In genomic region chr5:120137582-120137981, GRCh38 we compare ENCODE assay signal across 22 cellular contexts.
DNase-seq lines count a peak whose midpoint lies in the region; ATAC-seq and TF ChIP-seq lines count a peak whose summit lies in the region.
"Had no signal": no experiment of that assay in that cellular context is flagged by ENCODE, and none has a peak within 500 bp of the region (broad histone marks: within the 10 kb centered on the region; RNA-seq: fewer than 3 reads in every experiment).

No MANE protein-coding gene starts in this region.

- no peak overlapping the region for H2AK5ac ChIP-seq in mesenchymal stem cell (ENCODE audit: low read length, severe bottlenecking)

- no peak overlapping the region for H2BK120ac ChIP-seq in mesenchymal stem cell (ENCODE audit: low read depth, low read length)

- H3K4me1 ChIP-seq in mesenchymal stem cell (ENCODE audit: control insufficient read depth, insufficient read depth, low read depth, low read length) (no peaks in the 10 kb centered on the region), OCI-LY7 (ENCODE audit: insufficient read depth, low read length, poor library complexity, severe bottlenecking) (no peaks in the 10 kb centered on the region)

- no peak for TF ChIP-seq CTCF in natural killer cell (IDR thresholded peaks at IDR 0.05)
- no peak for TF ChIP-seq CTCF in OCI-LY7 (conservative IDR thresholded peaks at IDR 0.05; ENCODE audit: low read length)

- H3K23ac ChIP-seq in mesenchymal stem cell (ENCODE audit: low read length in 2 of 2) = no peak overlapping the region

- WGBS in mesenchymal stem cell = 96% methylated on average over 2 of the region's 2 CpGs

- H3K14ac ChIP-seq in mesenchymal stem cell (ENCODE audit: low read length in 2 of 2) = peak overlapping the region in 1 of 2 experiments; percentile 61

- H2BK15ac ChIP-seq in mesenchymal stem cell (ENCODE audit: low read depth, poor library complexity, severe bottlenecking) = no peak overlapping the region

- ATAC-seq in natural killer cell treated with Interleukin-12 subunit alpha and Interleukin-12 subunit beta and Interleukin-15 and Interleukin-18, amount 100 ng/mL, for 72 hours = peak; percentile 59 to 92
- ATAC-seq in natural killer cell = no peak
- peak; percentile 46 for ATAC-seq in HG02973 (IDR thresholded peaks at IDR 0.05; ENCODE audit: unreplicated experiment)
- ATAC-seq in left cardiac atrium = no peak
- ATAC-seq: GM23338, K562, PC-3 had no signal

- H2BK5ac ChIP-seq in mesenchymal stem cell (ENCODE audit: low read depth, low read length, poor library complexity, severe bottlenecking) = no peak overlapping the region

- H3K27ac ChIP-seq in mesenchymal stem cell (ENCODE audit: low read length, poor library complexity, severe bottlenecking) = no peak overlapping the region
- H3K27ac ChIP-seq in OCI-LY7 (ENCODE audit: low read depth, low read length, poor library complexity, severe bottlenecking) = no peak overlapping the region

- H3K18ac ChIP-seq in mesenchymal stem cell (ENCODE audit: low read depth in 1 of 2, low read length in 2 of 2) = peak overlapping the region; percentile 67 to 89

- H2BK12ac ChIP-seq in mesenchymal stem cell (ENCODE audit: low read length in 2 of 2) = peak overlapping the region; percentile 96 to 99

- POLR2A ChIA-PET in OCI-LY7 (lab: Charles Lee) = interaction anchor here (0.5 to 1.2 kb wide), 2 partner anchors 15 to 386 kb away, joined by 3 to 4 read pairs; no protein-coding TSS in a partner anchor

- no peak overlapping the region for H3K9ac ChIP-seq in mesenchymal stem cell (ENCODE audit: low read length)
- H3K9ac ChIP-seq: SK-N-SH had no signal

- H4K8ac ChIP-seq in mesenchymal stem cell (ENCODE audit: low read length) = peak overlapping the region; percentile 78

- no peaks in the 10 kb centered on the region for H3K27me3 Mint-ChIP-seq in natural killer cell treated with Interleukin-12 subunit alpha and Interleukin-12 subunit beta and Interleukin-15 and Interleukin-18, amount 100 ng/mL, for 72 hours
- H3K27me3 Mint-ChIP-seq in natural killer cell (ENCODE audit: low read depth in 2 of 2) = no peaks in the 10 kb centered on the region
- H3K27me3 Mint-ChIP-seq: CD4-positive, CD25-positive, alpha-beta regulatory T cell had no signal

- no peaks in the 10 kb centered on the region for H3K79me1 ChIP-seq in mesenchymal stem cell (replicated peaks; ENCODE audit: low read length, poor library complexity, severe bottlenecking)

- H4K20me1 ChIP-seq in OCI-LY7 (ENCODE audit: insufficient read depth, low read length) = no peaks in the 10 kb centered on the region

- no peaks in the 10 kb centered on the region for H3K9me3 ChIP-seq in mesenchymal stem cell (ENCODE audit: control insufficient read depth, low read length)
- no peaks in the 10 kb centered on the region for H3K9me3 ChIP-seq in OCI-LY7 (ENCODE audit: low read length)
- H3K9me3 ChIP-seq: MG63, SK-N-SH had no signal

- CTCF ChIA-PET in OCI-LY7 (lab: Charles Lee; ENCODE audit: unreplicated experiment) = no interaction called here

- H3K27me3 ChIP-seq in mesenchymal stem cell (ENCODE audit: control insufficient read depth in 1 of 2, insufficient read depth in 1 of 2, low read length in 2 of 2) = no peaks in the 10 kb centered on the region
- H3K27me3 ChIP-seq: MG63 had no signal

- H2AFZ ChIP-seq in mesenchymal stem cell (ENCODE audit: low read depth, low read length) (no peak overlapping the region), OCI-LY7 (ENCODE audit: low read length) (no peak overlapping the region)
- H2AFZ ChIP-seq: GM23338 had no signal

- no peak overlapping the region for H3K4me2 ChIP-seq in mesenchymal stem cell (ENCODE audit: low read length, poor library complexity, severe bottlenecking)
- no peak overlapping the region for H3K4me2 ChIP-seq in OCI-LY7 (ENCODE audit: low read length)
- H3K4me2 ChIP-seq: GM23338, SK-N-SH had no signal

- no TSS peak for BruUV-seq in OCI-LY7 (replicated peaks; lab: Mats Ljungman, UMichigan)

- intact Hi-C loops in natural killer cell (cut with micrococcal nuclease) (no loop called here), OCI-LY7 (cut with micrococcal nuclease; ENCODE audit: unreplicated experiment) (no loop called here), left cardiac atrium (cut with DNase I) (no loop called here)

- H3K4me1 Mint-ChIP-seq in natural killer cell treated with Interleukin-12 subunit alpha and Interleukin-12 subunit beta and Interleukin-15 and Interleukin-18, amount 100 ng/mL, for 72 hours (ENCODE audit: low read depth in 2 of 2) = peaks cover 11 to 39% of the 10 kb centered on the region in 2 donors
- peaks cover 4 to 16% of the 10 kb centered on the region in 2 donors for H3K4me1 Mint-ChIP-seq in natural killer cell
- H3K4me1 Mint-ChIP-seq: CD4-positive, CD25-positive, alpha-beta regulatory T cell had no signal

- H4K91ac ChIP-seq in mesenchymal stem cell (ENCODE audit: low read length) = peak overlapping the region; percentile 88

- peaks cover 5% of the 10 kb centered on the region for H3K36me3 Mint-ChIP-seq in natural killer cell treated with Interleukin-12 subunit alpha and Interleukin-12 subunit beta and Interleukin-15 and Interleukin-18, amount 100 ng/mL, for 72 hours
- H3K36me3 Mint-ChIP-seq in natural killer cell = no peaks in the 10 kb centered on the region
- H3K36me3 Mint-ChIP-seq: CD4-positive, CD25-positive, alpha-beta regulatory T cell had no signal

- peak overlapping the region; percentile 85 to 96 for H3K4ac ChIP-seq in mesenchymal stem cell (ENCODE audit: low read depth in 1 of 2, low read length in 2 of 2)

- H3K4me3 Mint-ChIP-seq in natural killer cell treated with Interleukin-12 subunit alpha and Interleukin-12 subunit beta and Interleukin-15 and Interleukin-18, amount 100 ng/mL, for 72 hours = no peak overlapping the region
- H3K4me3 Mint-ChIP-seq in natural killer cell = no peak overlapping the region
- H3K4me3 Mint-ChIP-seq: CD4-positive, CD25-positive, alpha-beta regulatory T cell; GM23338 had no signal

- DNase-seq in natural killer cell treated with Interleukin-12 subunit alpha and Interleukin-12 subunit beta and Interleukin-15 and Interleukin-18, amount 100 ng/mL, for 72 hours (ENCODE audit: low spot score) = peak; percentile 73
- DNase-seq in natural killer cell (no peak), mesenchymal stem cell (no peak), OCI-LY7 (ENCODE audit: low spot score) (no peak), pons (ENCODE audit: low spot score) (no peak), left cardiac atrium (no peak)
- DNase-seq: CD4-positive, CD25-positive, alpha-beta regulatory T cell; DMS153; DND-41; HCEC 1CT; MG63; NCI-H1105 treated with DMSO at 0.1 percent for 48 hours; NCI-H146; NCI-H1930; NCI-H2107; NCI-H524 treated with DMSO at 0.1 percent for 48 hours; NCI-H774; PC-3; SK-N-SH had no signal

- H3K4me3 ChIP-seq in mesenchymal stem cell (ENCODE audit: insufficient read depth in 1 of 2, low read depth in 1 of 2, low read length in 2 of 2) = no peak overlapping the region
- H3K4me3 ChIP-seq in OCI-LY7 (ENCODE audit: low read depth, low read length, poor library complexity, severe bottlenecking) = no peak overlapping the region
- H3K4me3 ChIP-seq: GM23338, K562, MG63 had no signal

- H3K9me2 ChIP-seq in OCI-LY7 (ENCODE audit: insufficient read depth, low read length) = no peaks in the 10 kb centered on the region
- H3K9me2 ChIP-seq: SK-N-SH had no signal

- H3K36me3 ChIP-seq in mesenchymal stem cell (ENCODE audit: control insufficient read depth in 1 of 2, insufficient read depth in 2 of 2, low read depth in 1 of 2, low read length in 2 of 2) = no peaks in the 10 kb centered on the region
- H3K36me3 ChIP-seq in OCI-LY7 (ENCODE audit: insufficient read depth, low read length) = no peaks in the 10 kb centered on the region
- H3K36me3 ChIP-seq: MG63 had no signal

- H3K79me2 ChIP-seq in OCI-LY7 (ENCODE audit: insufficient read depth, low read depth, low read length) = no peaks in the 10 kb centered on the region

- H3K27ac Mint-ChIP-seq in natural killer cell treated with Interleukin-12 subunit alpha and Interleukin-12 subunit beta and Interleukin-15 and Interleukin-18, amount 100 ng/mL, for 72 hours = peak overlapping the region; percentile 7 to 85
- no peak overlapping the region for H3K27ac Mint-ChIP-seq in natural killer cell
- H3K27ac Mint-ChIP-seq: CD4-positive, CD25-positive, alpha-beta regulatory T cell; GM23338 had no signal

- H3K9me3 Mint-ChIP-seq in natural killer cell treated with Interleukin-12 subunit alpha and Interleukin-12 subunit beta and Interleukin-15 and Interleukin-18, amount 100 ng/mL, for 72 hours = peaks cover 7% of the 10 kb centered on the region
- peaks cover 0 to 2% of the 10 kb centered on the region in 2 donors for H3K9me3 Mint-ChIP-seq in natural killer cell

Comparison
In these comparisons a context has a peak if more than half of its experiments do, and no peak if none do; other contexts are left out.
1. ATAC-seq: peak in natural killer cell treated with Interleukin-12 subunit alpha and Interleukin-12 subunit beta and Interleukin-15 and Interleukin-18, amount 100 ng/mL, for 72 hours (2 of 2) and HG02973 (single experiment); none in natural killer cell (0 of 3) and left cardiac atrium (0 of 2).
2. H3K27ac Mint-ChIP-seq: peak in natural killer cell treated with Interleukin-12 subunit alpha and Interleukin-12 subunit beta and Interleukin-15 and Interleukin-18, amount 100 ng/mL, for 72 hours (2 of 2); none in natural killer cell (0 of 2).